ENCODE assay signal across 30 cellular contexts in the genomic region with DNA sequence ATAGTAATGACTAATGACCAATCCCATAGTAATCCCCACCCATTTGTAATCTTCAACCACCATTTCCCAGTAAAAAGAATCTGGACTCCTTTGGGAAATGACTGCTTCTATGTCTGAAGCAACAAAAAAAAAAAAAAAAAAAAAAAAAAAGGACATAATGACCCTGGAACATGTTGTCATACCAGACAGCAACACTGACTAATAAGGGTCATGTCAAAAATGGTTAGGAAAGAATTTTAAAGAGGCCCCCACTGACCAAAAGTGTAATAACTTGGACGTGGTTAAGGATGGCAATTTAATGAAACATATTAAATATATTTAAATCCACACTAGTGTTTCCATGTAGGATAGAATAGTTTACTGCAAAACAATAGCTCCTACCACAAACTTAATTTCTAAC.
"Had no signal": no experiment of that assay in that cellular context is flagged by ENCODE, and none has a peak within 500 bp of the region (broad histone marks: within the 10 kb centered on the region; RNA-seq: fewer than 3 reads in every experiment).

No MANE protein-coding gene starts in this region.

- H3K36me3 ChIP-seq: adrenal gland, ascending aorta, brain microvascular endothelial cell, breast epithelium, cardiac muscle cell had no signal

- H3K4me3 ChIP-seq: adrenal gland, ascending aorta, body of pancreas, breast epithelium, cardiac muscle cell had no signal

- H3K4me1 ChIP-seq: adrenal gland, ascending aorta, body of pancreas, breast epithelium had no signal

- DNase-seq: activated effector memory CD4-positive, alpha-beta T cell treated with anti-CD3 and anti-CD28 coated beads, Interleukin-2, amount 50 U/mL, for 16 hours; activated effector memory CD4-positive, alpha-beta T cell treated with Interleukin-2 at 50 U/mL for 16 hours; activated gamma-delta T cell; activated gamma-delta T cell treated with Interleukin-2 at 50 U/mL for 16 hours; activated naive CD4-positive, alpha-beta T cell; activated naive CD4-positive, alpha-beta T cell treated with anti-CD3 and anti-CD28 coated beads for 36 hours; activated naive CD4-positive, alpha-beta T cell treated with anti-CD3 and anti-CD28 coated beads, Interleukin-2, amount 10 ng/mL, durations not matched to agents 7 days and 5 days; activated naive CD4-positive, alpha-beta T cell treated with anti-CD3 and anti-CD28 coated beads, Interleukin-2, amount 50 U/mL, for 16 hours; activated naive CD4-positive, alpha-beta T cell treated with Interleukin-2 at 50 U/mL for 16 hours; activated naive CD8-positive, alpha-beta T cell treated with anti-CD3 and anti-CD28 coated beads for 36 hours; activated naive CD8-positive, alpha-beta T cell treated with anti-CD3 and anti-CD28 coated beads, Interleukin-2, amount 10 ng/mL, durations not matched to agents 7 days and 5 days; activated naive CD8-positive, alpha-beta T cell treated with anti-CD3 and anti-CD28 coated beads, Interleukin-2, amount 50 U/mL, for 24 hours; activated T-cell treated with anti-CD3 and anti-CD28 coated beads, Interleukin-2, amount 50 U/mL, for 4 hours; activated T-cell treated with anti-CD3 and anti-CD28 coated beads, Interleukin-2, amount 50 U/mL, for 48 hours; activated T-cell treated with anti-CD3 and anti-CD28 coated beads, Interleukin-2, amount 50 U/mL, for 72 hours; adrenal gland; amniotic stem cell; amygdala; anterior cingulate cortex; aorta; body of pancreas; brain microvascular endothelial cell; caudate nucleus; central memory CD4-positive, alpha-beta T cell; cerebellar nuclear complex had no signal

- H3K9me3 ChIP-seq: adrenal gland, ascending aorta, body of pancreas, breast epithelium had no signal

- FAIRE-seq: astrocyte, bronchial epithelial cell had no signal

- H3K27me3 ChIP-seq: adrenal gland, ascending aorta, body of pancreas, brain microvascular endothelial cell, breast epithelium, cardiac muscle cell had no signal

- H3K27ac ChIP-seq: adrenal gland, ascending aorta, body of pancreas, brain microvascular endothelial cell, breast epithelium, cardiac muscle cell had no signal
